ENCODE assay signal across 1 cellular context in genomic region chr6:16237242-16237641, GRCh38.
TF ChIP-seq lines count a peak whose summit lies in the region.

No MANE protein-coding gene starts in this region.

TF ChIP-seq in HCT116, 20 proteins besides CTCF, POLR2A, EP300 and RAD21 (continued from another document):
- no peak for TF ChIP-seq ZBTB33 (IDR thresholded peaks at IDR 0.05; ENCODE audit: extremely low read depth, insufficient replicate concordance, low read length)
- TF ChIP-seq SP1 (IDR thresholded peaks at IDR 0.05; ENCODE audit: low read depth) = no peak
- no peak for TF ChIP-seq REST (IDR thresholded peaks at IDR 0.05; ENCODE audit: low read depth)
- TF ChIP-seq EGR1 (IDR thresholded peaks at IDR 0.05; ENCODE audit: low read depth) = no peak
- TF ChIP-seq ZNF274 (IDR thresholded peaks at IDR 0.05; ENCODE audit: low read depth, low read length) = no peak
- TF ChIP-seq SRF (IDR thresholded peaks at IDR 0.05; ENCODE audit: low read depth) = no peak
- no peak for TF ChIP-seq ATF3 (IDR thresholded peaks at IDR 0.05)
- no peak for TF ChIP-seq TCF7L2 (IDR thresholded peaks at IDR 0.05; ENCODE audit: borderline replicate concordance, extremely low read depth, insufficient read depth, insufficient read length)
- TF ChIP-seq EZH2 (IDR thresholded peaks at IDR 0.05) = no peak
- TF ChIP-seq MAX (IDR thresholded peaks at IDR 0.05) = no peak
